Comparison of ENCODE assay signal across 9 cellular contexts in genomic region chr19:13082192-13083007, GRCh38. TPM values are rescaled to one million over a fixed set of nuclear protein-coding genes. Genes with fewer than 3 reads are reported as not detected.
DNase-seq lines count a peak whose midpoint lies in the region; ATAC-seq, FAIRE-seq and TF ChIP-seq lines count a peak whose summit lies in the region.
"Had no signal": no experiment of that assay in that cellular context is flagged by ENCODE, and none has a peak within 500 bp of the region (broad histone marks: within the 10 kb centered on the region; RNA-seq: fewer than 3 reads in every experiment).

No MANE protein-coding gene starts in this region.

- ATAC-seq in GM12878 (0 out of 3 replicates have a peak, but pooled peaks have one; percentile 41), lower lobe of right lung (no peak), GM19455 (IDR thresholded peaks at IDR 0.05; ENCODE audit: unreplicated experiment) (no peak), HG03442 (IDR thresholded peaks at IDR 0.05; ENCODE audit: unreplicated experiment) (no peak), HG03196 (IDR thresholded peaks at IDR 0.05; ENCODE audit: unreplicated experiment) (no peak)

- H3K27me3 ChIP-seq in Loucy (ENCODE audit: insufficient read depth, low read length, poor library complexity, severe bottlenecking) (no peaks in the 10 kb centered on the region), GM12878 (replicated peaks in 1 of 2; ENCODE audit: control insufficient read depth in 2 of 2, insufficient read depth in 2 of 2, low read length in 1 of 2) (peaks cover 0 to 3% of the 10 kb centered on the region in 2 experiments; a peak in 2 of 4 replicates), lower lobe of right lung (ENCODE audit: low read depth) (no peaks in the 10 kb centered on the region)

- in situ Hi-C loops in GM12878 (cut with MboI) = no loop called here

- H3K9ac ChIP-seq in Loucy (ENCODE audit: low read depth, low read length, poor library complexity, severe bottlenecking) (no peak overlapping the region), GM12878 (ENCODE audit: control insufficient read depth, insufficient read depth, low read length) (no peak overlapping the region)

- no peaks in the 10 kb centered on the region for H3F3A ChIP-seq in Loucy (ENCODE audit: low read depth)

- TF ChIP-seq CTCF in AG09309 (IDR thresholded peaks at IDR 0.05; ENCODE audit: control insufficient read depth, insufficient read depth, low read depth, low read length, missing control alignments) = peak; percentile 17
- peak; percentile 32 for TF ChIP-seq CTCF in Loucy (conservative IDR thresholded peaks at IDR 0.05; ENCODE audit: low read length)
- 0 out of 6 replicates have a peak, but pooled peaks of 1 of the 3 experiments have one; percentile 1 for TF ChIP-seq CTCF in GM12878 (IDR thresholded peaks at IDR 0.05 in 2 of 3, conservative IDR thresholded peaks at IDR 0.05 in 1 of 3; ENCODE audit: control insufficient read depth in 2 of 3, extremely low read depth in 1 of 3, insufficient read depth in 1 of 3, low read depth in 3 of 3, low read length in 3 of 3)
- TF ChIP-seq CTCF in lower lobe of right lung (IDR thresholded peaks at IDR 0.05) = no peak

- POLR2A ChIA-PET in GM12878 (lab: Charles Lee) = no interaction called here

- no peak overlapping the region for H2AFZ ChIP-seq in Loucy (ENCODE audit: low read length)
- no peak overlapping the region for H2AFZ ChIP-seq in GM12878 (ENCODE audit: control insufficient read depth, low read depth, low read length)

- no peak for TF ChIP-seq EP300 in GM12878 (IDR thresholded peaks at IDR 0.05; ENCODE audit: borderline replicate concordance in 1 of 2, control insufficient read depth in 1 of 2, low read depth in 2 of 2, low read length in 2 of 2)

- H3K27ac ChIP-seq in GM12878 (ENCODE audit: control insufficient read depth, insufficient read depth) (no peak overlapping the region), lower lobe of right lung (peak overlapping the region; percentile 31)
- H3K27ac ChIP-seq: VCaP had no signal

- FAIRE-seq in GM12878 (lab: Jason Lieb, UNC) = no peak

- H3K4me3 ChIP-seq in AG09309 (ENCODE audit: control insufficient read depth, low read depth, low read length) = no peak overlapping the region
- no peak overlapping the region for H3K4me3 ChIP-seq in Loucy (ENCODE audit: low read length, poor library complexity, severe bottlenecking)
- no peak overlapping the region for H3K4me3 ChIP-seq in GM12878
- H3K4me3 ChIP-seq in lower lobe of right lung = no peak overlapping the region

- no peaks in the 10 kb centered on the region for H3K9me3 ChIP-seq in Loucy (ENCODE audit: insufficient read depth, low read depth, low read length)
- H3K9me3 ChIP-seq in GM12878 (replicated peaks; ENCODE audit: control insufficient read depth, insufficient read depth, low read length) = no peaks in the 10 kb centered on the region
- H3K9me3 ChIP-seq in lower lobe of right lung = no peaks in the 10 kb centered on the region

- TF ChIP-seq POLR2A in GM12878 (IDR thresholded peaks at IDR 0.05; ENCODE audit: low read depth, low read length) = no peak

- intact Hi-C loops in GM12878 (cut with micrococcal nuclease; ENCODE audit: unreplicated experiment) = no loop called here
- intact Hi-C loops in lower lobe of right lung (cut with DNase I) = no loop called here

- TF ChIP-seq RAD21 in GM12878 (IDR thresholded peaks at IDR 0.05; ENCODE audit: insufficient read depth, low read depth, low read length) = no peak

- no peaks in the 10 kb centered on the region for H3K79me2 ChIP-seq in Loucy (ENCODE audit: insufficient read depth, low read length)
- H3K79me2 ChIP-seq in GM12878 (ENCODE audit: control insufficient read depth, insufficient read depth, low read length) = no peaks in the 10 kb centered on the region

- no peaks in the 10 kb centered on the region for H4K20me1 ChIP-seq in Loucy (ENCODE audit: insufficient read depth, low read length, poor library complexity, severe bottlenecking)
- H4K20me1 ChIP-seq in GM12878 (ENCODE audit: control insufficient read depth, insufficient read depth) = no peaks in the 10 kb centered on the region

- SMC1A ChIA-PET in GM12878 (lab: Charles Lee; ENCODE audit: uncharacterized antibody, unreplicated experiment) = interaction anchor here (2.0 kb wide), 1 partner anchor 22 kb away, joined by 6 read pairs; no protein-coding TSS in a partner anchor

- H3K4me1 ChIP-seq in Loucy (ENCODE audit: insufficient read depth, low read length, poor library complexity, severe bottlenecking) (peaks cover 3% of the 10 kb centered on the region), GM12878 (ENCODE audit: control insufficient read depth, insufficient read depth, low read length) (no peaks in the 10 kb centered on the region), lower lobe of right lung (peaks cover 54% of the 10 kb centered on the region)

- RAD21 ChIA-PET in GM12878 (lab: Charles Lee; ENCODE audit: unreplicated experiment) = no interaction called here

- CTCF ChIA-PET in GM12878 (lab: Yijun Ruan, JAX) = interaction anchor here (1.6 kb wide), 1 partner anchor 117 kb away, joined by 7 read pairs; no protein-coding TSS in a partner anchor

- H3K9me2 ChIP-seq in Loucy (replicated peaks; ENCODE audit: low read depth, low read length) = no peaks in the 10 kb centered on the region

- H3K36me3 ChIP-seq in Loucy (ENCODE audit: insufficient read depth, low read length) (no peaks in the 10 kb centered on the region), GM12878 (ENCODE audit: control insufficient read depth in 2 of 2, insufficient read depth in 2 of 2, low read length in 1 of 2) (no peaks in the 10 kb centered on the region), lower lobe of right lung (peaks cover 53% of the 10 kb centered on the region)

- 38% methylated on average over 14 of the region's 14 CpGs for WGBS in GM12878 (ENCODE audit: insufficient coverage, insufficient replicate concordance, low lambda C conversion rate, missing lambda C conversion rate)

- H3K4me2 ChIP-seq in Loucy (ENCODE audit: low read depth, low read length, poor library complexity, severe bottlenecking) (no peak overlapping the region), GM12878 (ENCODE audit: control insufficient read depth, insufficient read depth) (no peak overlapping the region)

- BruUV-seq in GM12878 (replicated peaks; lab: Mats Ljungman, UMichigan) = no TSS peak

- DNase-seq in AG09309 (ENCODE audit: low read depth) (no peak), GM12878 (ENCODE audit: low read depth, low spot score) (no peak), lower lobe of right lung (no peak)
- DNase-seq in effector CD8-positive, alpha-beta T cell (lab: John Stamatoyannopoulos, UW) = no peak

RNA-seq across cellular contexts. Expression of gene LYL1, which starts 20.3 kb away (rescaled TPM):
- total RNA-seq in GM12878 (2013; cell fraction: nucleolus; rRNA removed) = 13.0 and 16.6 TPM in 2 replicates
- total RNA-seq in GM12878 (2014; rRNA removed) (29.3 and 34.8 TPM in 2 replicates), GM12878 (2014; rRNA removed; fragmentation: Illumina TruSeq; extraction: Trizol) (5.8 and 5.9 TPM in 2 replicates), GM12878 (2021) (27.4 and 30.0 TPM in 2 replicates), lower lobe of right lung (27.2 TPM)
- polyA plus RNA-seq in GM12878 (2011; ENCODE audit: low read depth) = 0.52 TPM
- polyA plus RNA-seq in GM12878 (2011; rRNA removed) (0.56 and 0.62 TPM in 2 replicates), GM12878 (2014; fragmentation: Illumina TruSeq; extraction: Trizol) (1.3 and 2.4 TPM in 2 replicates), GM12878 (2014; fragmentation: Nextera tagmentation; extraction: Ambion mirVana) (under 1 TPM; 0.10 to 0.77 TPM), GM12878 (2014; rRNA removed) (25.1 and 30.8 TPM in 2 replicates), GM12878 (2016; fragmentation: Nextera tagmentation; extraction: Ambion mirVana) (1 to 10 TPM; 3.1 to 8.0 TPM)
- polyA plus RNA-seq in GM12878 (2011; cell fraction: cytosol; rRNA removed) = 0.84 and 1.5 TPM in 2 replicates
- 1.7 and 2.5 TPM in 2 replicates for polyA plus RNA-seq in GM12878 (2011; cell fraction: nucleus; rRNA removed)
- 6.5 and 9.4 TPM in 2 replicates for polyA plus RNA-seq in GM12878 (2012)
- polyA minus RNA-seq in GM12878 (2011; rRNA and poly(A)+ RNA removed) = 0.59 and 1.1 TPM in 2 replicates
- polyA minus RNA-seq in GM12878 (2011; cell fraction: cytosol; rRNA and poly(A)+ RNA removed) = 1.7 TPM in 1 of 2 replicates, not detected in the other
- 0.73 and 1.8 TPM in 2 replicates for polyA minus RNA-seq in GM12878 (2011; cell fraction: nucleus; rRNA and poly(A)+ RNA removed)

RNA-seq across cellular contexts. Expression of gene TRMT1, which starts 34.1 kb away (rescaled TPM):
- 57.7 and 66.1 TPM in 2 replicates for total RNA-seq in GM12878 (2013; cell fraction: nucleolus; rRNA removed)
- total RNA-seq in GM12878 (2014; rRNA removed) (33.7 and 37.0 TPM in 2 replicates), GM12878 (2014; rRNA removed; fragmentation: Illumina TruSeq; extraction: Trizol) (16.1 and 18.8 TPM in 2 replicates), GM12878 (2021) (51.4 and 53.1 TPM in 2 replicates), lower lobe of right lung (29.3 TPM)
- 15.2 TPM for polyA plus RNA-seq in GM12878 (2011; ENCODE audit: low read depth)
- polyA plus RNA-seq in GM12878 (2011; rRNA removed) (18.4 and 29.5 TPM in 2 replicates), GM12878 (2014; fragmentation: Illumina TruSeq; extraction: Trizol) (11.3 and 32.5 TPM in 2 replicates), GM12878 (2014; fragmentation: Nextera tagmentation; extraction: Ambion mirVana) (1 to 10 TPM; 3.4 to 4.5 TPM), GM12878 (2014; rRNA removed) (64.7 and 68.8 TPM in 2 replicates), GM12878 (2016; fragmentation: Nextera tagmentation; extraction: Ambion mirVana) (10 to 100 TPM; 52.6 to 56.3 TPM)
- 43.7 and 65.4 TPM in 2 replicates for polyA plus RNA-seq in GM12878 (2011; cell fraction: cytosol; rRNA removed)
- 346 and 425 TPM in 2 replicates for polyA plus RNA-seq in GM12878 (2011; cell fraction: nucleus; rRNA removed)
- 31.0 and 36.9 TPM in 2 replicates for polyA plus RNA-seq in GM12878 (2012)
- 17.3 and 34.2 TPM in 2 replicates for polyA minus RNA-seq in GM12878 (2011; rRNA and poly(A)+ RNA removed)
- polyA minus RNA-seq in GM12878 (2011; cell fraction: cytosol; rRNA and poly(A)+ RNA removed) = 17.8 and 33.2 TPM in 2 replicates
- 36.4 and 46.4 TPM in 2 replicates for polyA minus RNA-seq in GM12878 (2011; cell fraction: nucleus; rRNA and poly(A)+ RNA removed)

RNA-seq across cellular contexts. Expression of gene NACC1, which starts 35.7 kb away (rescaled TPM):
- total RNA-seq in GM12878 (2013; cell fraction: nucleolus; rRNA removed) = 33.8 and 36.7 TPM in 2 replicates
- total RNA-seq in GM12878 (2014; rRNA removed) (53.0 and 68.5 TPM in 2 replicates), GM12878 (2014; rRNA removed; fragmentation: Illumina TruSeq; extraction: Trizol) (16.2 and 19.6 TPM in 2 replicates), GM12878 (2021) (116 and 120 TPM in 2 replicates), lower lobe of right lung (35.2 TPM)
- 14.2 TPM for polyA plus RNA-seq in GM12878 (2011; ENCODE audit: low read depth)
- polyA plus RNA-seq in GM12878 (2011; rRNA removed) (9.4 and 32.3 TPM in 2 replicates), GM12878 (2014; fragmentation: Illumina TruSeq; extraction: Trizol) (6.1 and 18.8 TPM in 2 replicates), GM12878 (2014; fragmentation: Nextera tagmentation; extraction: Ambion mirVana) (under 1 TPM; 0.18 to 0.27 TPM), GM12878 (2014; rRNA removed) (86.1 and 89.6 TPM in 2 replicates), GM12878 (2016; fragmentation: Nextera tagmentation; extraction: Ambion mirVana) (1 to 10 TPM; 2.0 to 3.0 TPM)
- polyA plus RNA-seq in GM12878 (2011; cell fraction: cytosol; rRNA removed) = 75.3 and 119 TPM in 2 replicates
- polyA plus RNA-seq in GM12878 (2011; cell fraction: nucleus; rRNA removed) = 75.5 and 139 TPM in 2 replicates
- polyA plus RNA-seq in GM12878 (2012) = 32.6 and 35.0 TPM in 2 replicates
- 74.5 and 114 TPM in 2 replicates for polyA minus RNA-seq in GM12878 (2011; rRNA and poly(A)+ RNA removed)
- polyA minus RNA-seq in GM12878 (2011; cell fraction: cytosol; rRNA and poly(A)+ RNA removed) = 50.9 and 52.6 TPM in 2 replicates
- polyA minus RNA-seq in GM12878 (2011; cell fraction: nucleus; rRNA and poly(A)+ RNA removed) = 12.9 and 21.6 TPM in 2 replicates
